ENCODE assay signal across 1 cellular context in genomic region chr11:8685820-8686219, GRCh38.
TF ChIP-seq lines count a peak whose summit lies in the region.

No MANE protein-coding gene starts in this region.

TF ChIP-seq in HCT116, 20 proteins besides CTCF, POLR2A, EP300 and RAD21 (continued from another document):
- TF ChIP-seq ELF1 (IDR thresholded peaks at IDR 0.05; ENCODE audit: borderline replicate concordance, low read depth) (no peak), TCF7L2 (IDR thresholded peaks at IDR 0.05; ENCODE audit: borderline replicate concordance, extremely low read depth, insufficient read depth, insufficient read length) (no peak), FOSL1 (IDR thresholded peaks at IDR 0.05; ENCODE audit: low read depth) (no peak), CEBPB (IDR thresholded peaks at IDR 0.05; ENCODE audit: low read depth) (no peak), SRF (IDR thresholded peaks at IDR 0.05; ENCODE audit: low read depth) (no peak), ZFX (IDR thresholded peaks at IDR 0.05) (no peak), YY1 (IDR thresholded peaks at IDR 0.05; ENCODE audit: extremely low read depth, insufficient replicate concordance, low read depth, low read length) (no peak), SIN3A (IDR thresholded peaks at IDR 0.05; ENCODE audit: low read depth) (no peak)
- TF ChIP-seq, protein P1, sequence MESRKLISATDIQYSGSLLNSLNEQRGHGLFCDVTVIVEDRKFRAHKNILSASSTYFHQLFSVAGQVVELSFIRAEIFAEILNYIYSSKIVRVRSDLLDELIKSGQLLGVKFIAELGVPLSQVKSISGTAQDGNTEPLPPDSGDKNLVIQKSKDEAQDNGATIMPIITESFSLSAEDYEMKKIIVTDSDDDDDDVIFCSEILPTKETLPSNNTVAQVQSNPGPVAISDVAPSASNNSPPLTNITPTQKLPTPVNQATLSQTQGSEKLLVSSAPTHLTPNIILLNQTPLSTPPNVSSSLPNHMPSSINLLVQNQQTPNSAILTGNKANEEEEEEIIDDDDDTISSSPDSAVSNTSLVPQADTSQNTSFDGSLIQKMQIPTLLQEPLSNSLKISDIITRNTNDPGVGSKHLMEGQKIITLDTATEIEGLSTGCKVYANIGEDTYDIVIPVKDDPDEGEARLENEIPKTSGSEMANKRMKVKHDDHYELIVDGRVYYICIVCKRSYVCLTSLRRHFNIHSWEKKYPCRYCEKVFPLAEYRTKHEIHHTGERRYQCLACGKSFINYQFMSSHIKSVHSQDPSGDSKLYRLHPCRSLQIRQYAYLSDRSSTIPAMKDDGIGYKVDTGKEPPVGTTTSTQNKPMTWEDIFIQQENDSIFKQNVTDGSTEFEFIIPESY (IDR thresholded peaks at IDR 0.05; ENCODE audit: extremely low read depth, insufficient replicate concordance, low read length): no peak
TF ChIP-seq in HCT116: peak in this region for 0.
